ENCODE assay signal across 8 cellular contexts in genomic region chr14:104650057-104650980, GRCh38. TPM values are rescaled to one million over a fixed set of nuclear protein-coding genes. Genes with fewer than 3 reads are reported as not detected.
A peak's percentile ranks its signal among the peaks of the same experiment; 100 is the strongest.
DNase-seq lines count a peak whose midpoint lies in the region; ATAC-seq and TF ChIP-seq lines count a peak whose summit lies in the region.

No MANE protein-coding gene starts in this region.

- peaks cover 16% of the 10 kb centered on the region for H3K36me3 Mint-ChIP-seq in HFFc6 (ENCODE audit: low read depth)
- peaks cover 16% of the 10 kb centered on the region for H3K36me3 Mint-ChIP-seq in glutamatergic neuron (ENCODE audit: unreplicated experiment)

- peaks cover 23% of the 10 kb centered on the region for H3K27me3 Mint-ChIP-seq in HFFc6 (ENCODE audit: insufficient read depth)
- peaks cover 6% of the 10 kb centered on the region for H3K27me3 Mint-ChIP-seq in glutamatergic neuron (ENCODE audit: unreplicated experiment)

- H3K27me3 ChIP-seq in Panc1 (ENCODE audit: control insufficient read depth, insufficient read depth, low read length) (no peaks in the 10 kb centered on the region), osteoblast (ENCODE audit: insufficient read depth, low read length) (peaks cover 1% of the 10 kb centered on the region), thoracic aorta (replicated peaks; ENCODE audit: insufficient read depth) (no peaks in the 10 kb centered on the region)

- BruUV-seq in Panc1 (replicated peaks; lab: Mats Ljungman, UMichigan): no TSS peak

- H3K9me3 Mint-ChIP-seq in HFFc6 (peaks cover 26% of the 10 kb centered on the region), glutamatergic neuron (ENCODE audit: unreplicated experiment) (peaks cover 18% of the 10 kb centered on the region)

- no peak overlapping the region for H3K27ac Mint-ChIP-seq in HFFc6
- H3K27ac Mint-ChIP-seq in glutamatergic neuron (ENCODE audit: unreplicated experiment): peak overlapping the region; percentile 38

- CTCF ChIA-PET in Panc1 (lab: Charles Lee): no interaction called here

- H3K4me3 Mint-ChIP-seq in HFFc6: peak overlapping the region; percentile 84
- peak overlapping the region; percentile 83 for H3K4me3 Mint-ChIP-seq in glutamatergic neuron (ENCODE audit: unreplicated experiment)

- ATAC-seq in Panc1: peak; percentile 92
- ATAC-seq in thoracic aorta (ENCODE audit: insufficient number of reproducible peaks, low FRiP score, low read depth): no peak

- H3K4me1 Mint-ChIP-seq in HFFc6 (ENCODE audit: low read depth) (peaks cover 5% of the 10 kb centered on the region; the same call in 1 of the 2 replicates), glutamatergic neuron (ENCODE audit: low read depth, unreplicated experiment) (no peaks in the 10 kb centered on the region)

- peak; percentile 100 for TF ChIP-seq CTCF in HFFc6 (IDR thresholded peaks at IDR 0.05)
- peak; percentile 97 for TF ChIP-seq CTCF in Panc1 (IDR thresholded peaks at IDR 0.05)
- TF ChIP-seq CTCF in glutamatergic neuron (IDR thresholded peaks at IDR 0.05; ENCODE audit: partially characterized antibody, unreplicated experiment): peak; percentile 100
- peak; percentile 79 for TF ChIP-seq CTCF in osteoblast (IDR thresholded peaks at IDR 0.05; ENCODE audit: extremely low read depth, low read depth, low read length)
- TF ChIP-seq CTCF in thoracic aorta (IDR thresholded peaks at IDR 0.05): peak; percentile 98

- DNase-seq in Daoy (ENCODE audit: low read depth) (peak; percentile 77), HFFc6 (peak; percentile 11), Panc1 (ENCODE audit: low read depth, low spot score) (no peak), glutamatergic neuron (peak; percentile 88), osteoblast (ENCODE audit: insufficient read length, low spot score, missing footprints) (peak; percentile 99), thoracic aorta (ENCODE audit: low spot score) (no peak), OCI-M2 (lab: John Stamatoyannopoulos, UW; ENCODE audit: unreplicated experiment) (no peak)
- peak; percentile 67 for DNase-seq in activated naive CD4-positive, alpha-beta T cell treated with Interleukin-2 at 50 U/mL for 16 hours

- peak overlapping the region; percentile 97 for H2AFZ ChIP-seq in osteoblast (ENCODE audit: low read length)

- intact Hi-C loops in Panc1 (cut with micrococcal nuclease; ENCODE audit: unreplicated experiment): loop anchor here (5.0 kb wide), 1 partner anchor 57 kb away; no protein-coding TSS in a partner anchor

- peak overlapping the region; percentile 37 to 50 for H3K4me3 ChIP-seq in Panc1 (ENCODE audit: low read depth in 2 of 2, low read length in 2 of 2)
- peak overlapping the region; percentile 76 for H3K4me3 ChIP-seq in osteoblast (ENCODE audit: insufficient read depth, low read length)
- peak overlapping the region; percentile 66 for H3K4me3 ChIP-seq in thoracic aorta

- no peaks in the 10 kb centered on the region for H4K20me1 ChIP-seq in osteoblast (ENCODE audit: insufficient read depth, low read length)

- H3K27ac ChIP-seq in Panc1 (ENCODE audit: low read length) (peak overlapping the region; percentile 80), osteoblast (ENCODE audit: low read depth, low read length) (no peak overlapping the region), thoracic aorta (no peak overlapping the region)

- no peaks in the 10 kb centered on the region for H3K79me2 ChIP-seq in osteoblast (ENCODE audit: insufficient read depth, low read length)

- H3K4me1 ChIP-seq in Panc1 (ENCODE audit: control insufficient read depth, insufficient read depth, low read length) (peaks cover 4% of the 10 kb centered on the region), osteoblast (ENCODE audit: insufficient read depth, low read length) (no peaks in the 10 kb centered on the region), thoracic aorta (ENCODE audit: control insufficient read depth in 1 of 2, low read depth in 2 of 2) (peaks cover 0 to 7% of the 10 kb centered on the region in 2 donors)

- in situ Hi-C loops in Panc1 (cut with HindIII; ENCODE audit: low pct_unique_long_range_greater_than_20kb, low sequenced_read_pairs): no loop called here

- POLR2A ChIA-PET in Panc1 (lab: Charles Lee): no interaction called here

- H3K36me3 ChIP-seq in Panc1 (ENCODE audit: control insufficient read depth, insufficient read depth, low read length) (no peaks in the 10 kb centered on the region), osteoblast (ENCODE audit: insufficient read depth, low read length) (no peaks in the 10 kb centered on the region), thoracic aorta (no peaks in the 10 kb centered on the region)

- peak overlapping the region; percentile 86 for H3K4me2 ChIP-seq in osteoblast (ENCODE audit: insufficient read depth, low read length)

- H3K9me3 ChIP-seq in Panc1 (ENCODE audit: control insufficient read depth, insufficient read depth, low read depth, low read length) (peaks cover 3% of the 10 kb centered on the region; the same call in 1 of the 2 replicates), osteoblast (ENCODE audit: low read depth, low read length) (peaks cover 1% of the 10 kb centered on the region), thoracic aorta (no peaks in the 10 kb centered on the region)

RNA-seq across cellular contexts. Expression of gene INF2, which starts 39.1 kb away (rescaled TPM):
- 40.6 and 48.9 TPM in 2 replicates for total RNA-seq in Daoy (2014; rRNA removed; shearing (Covaris generic))
- 100 to 1,000 TPM; 111 to 121 (median 116) TPM for total RNA-seq in HFFc6 (2021; fragmentation: NEBNext Ultra II Directional; extraction: Animal tissue kit (Norgen Biotek cat#: 25700))
- total RNA-seq in Panc1 (2021; ENCODE audit: unreplicated experiment) (195 TPM), glutamatergic neuron (ENCODE audit: unreplicated experiment) (11.8 TPM), osteoblast (46.6 and 49.2 TPM in 2 replicates), thoracic aorta (100 to 1,000 TPM; 124 to 162 TPM)
- polyA plus RNA-seq in Panc1 (2012; ENCODE audit: insufficient read length): 179 TPM

RNA-seq across cellular contexts. Expression of gene TMEM179, which starts 45.7 kb away (rescaled TPM):
- 7.4 and 7.5 TPM in 2 replicates for total RNA-seq in Daoy (2014; rRNA removed; shearing (Covaris generic))
- total RNA-seq in HFFc6 (2021; fragmentation: NEBNext Ultra II Directional; extraction: Animal tissue kit (Norgen Biotek cat#: 25700)): not detected
- total RNA-seq in Panc1 (2021; ENCODE audit: unreplicated experiment) (3.4 TPM), glutamatergic neuron (ENCODE audit: unreplicated experiment) (28.8 TPM), osteoblast (not detected in 2 replicates), thoracic aorta (not detected)
- polyA plus RNA-seq in Panc1 (2012; ENCODE audit: insufficient read length): 1.8 TPM

Comparison
In these comparisons a context has a peak if more than half of its experiments do, and no peak if none do; other contexts are left out.
1. DNase-seq: peak in Daoy (single experiment), HFFc6 (single experiment), activated naive CD4-positive, alpha-beta T cell treated with Interleukin-2 at 50 U/mL for 16 hours (single experiment), glutamatergic neuron (single experiment) and osteoblast (single experiment); none in Panc1 (single experiment), thoracic aorta (single experiment) and OCI-M2 (single experiment).
2. Peak in every context shown above with its lines, with median percentiles within 50 percentile points of each other: CTCF ChIP-seq and H3K4me3 ChIP-seq.